In the genomic region with DNA sequence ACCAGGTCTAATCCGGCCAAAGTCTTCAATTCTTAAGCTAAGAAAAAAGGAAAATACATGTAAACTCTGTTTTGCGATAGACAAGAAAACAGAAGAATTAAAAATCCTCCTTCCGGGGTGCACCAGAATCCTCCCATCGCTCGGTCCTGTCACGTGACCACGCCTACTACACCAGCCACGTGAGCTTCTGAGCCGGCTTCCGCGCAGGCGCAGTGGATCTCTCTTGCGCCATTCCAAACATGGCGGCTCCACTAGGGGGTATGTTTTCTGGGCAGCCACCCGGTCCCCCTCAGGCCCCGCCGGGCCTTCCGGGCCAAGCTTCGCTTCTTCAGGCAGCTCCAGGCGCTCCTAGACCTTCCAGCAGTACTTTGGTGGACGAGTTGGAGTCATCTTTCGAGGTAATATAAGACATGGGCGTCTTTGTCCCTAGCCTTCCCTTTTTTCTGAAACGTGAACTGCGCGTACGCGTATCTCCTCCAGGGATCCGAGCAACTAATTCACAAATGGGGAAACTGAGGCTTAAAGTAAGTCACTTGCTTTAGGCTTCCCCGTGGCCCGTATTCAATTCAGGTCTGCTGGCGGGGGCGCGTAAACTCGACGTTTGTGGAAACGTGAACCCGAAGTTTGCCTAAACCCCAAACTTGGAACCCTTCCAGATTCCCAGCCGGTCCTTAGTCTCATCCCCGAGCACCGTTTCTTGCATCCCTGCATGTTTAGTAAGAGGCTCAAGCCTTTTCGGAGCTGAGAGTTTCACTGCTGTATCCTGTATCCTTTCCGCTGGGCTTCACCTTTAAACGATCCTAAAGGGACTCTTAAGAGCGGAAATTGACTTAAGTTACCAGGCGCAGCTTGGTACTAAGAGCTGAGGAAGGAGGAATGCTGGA, we compare ENCODE assay signal across 1 cellular context.
A peak's percentile ranks its signal among the peaks of the same experiment; 100 is the strongest.
TF ChIP-seq lines count a peak whose summit lies in the region.

A gene with protein sequence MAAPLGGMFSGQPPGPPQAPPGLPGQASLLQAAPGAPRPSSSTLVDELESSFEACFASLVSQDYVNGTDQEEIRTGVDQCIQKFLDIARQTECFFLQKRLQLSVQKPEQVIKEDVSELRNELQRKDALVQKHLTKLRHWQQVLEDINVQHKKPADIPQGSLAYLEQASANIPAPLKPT (plus strand): TSS at position 226 of the 884 bp plus-strand sequence. CDS start 14 bp downstream, at position 240.

TF ChIP-seq in K562, 482 proteins besides CTCF, POLR2A, EP300 and RAD21 (continued from another document and continues in another):
- TF ChIP-seq, protein P1, sequence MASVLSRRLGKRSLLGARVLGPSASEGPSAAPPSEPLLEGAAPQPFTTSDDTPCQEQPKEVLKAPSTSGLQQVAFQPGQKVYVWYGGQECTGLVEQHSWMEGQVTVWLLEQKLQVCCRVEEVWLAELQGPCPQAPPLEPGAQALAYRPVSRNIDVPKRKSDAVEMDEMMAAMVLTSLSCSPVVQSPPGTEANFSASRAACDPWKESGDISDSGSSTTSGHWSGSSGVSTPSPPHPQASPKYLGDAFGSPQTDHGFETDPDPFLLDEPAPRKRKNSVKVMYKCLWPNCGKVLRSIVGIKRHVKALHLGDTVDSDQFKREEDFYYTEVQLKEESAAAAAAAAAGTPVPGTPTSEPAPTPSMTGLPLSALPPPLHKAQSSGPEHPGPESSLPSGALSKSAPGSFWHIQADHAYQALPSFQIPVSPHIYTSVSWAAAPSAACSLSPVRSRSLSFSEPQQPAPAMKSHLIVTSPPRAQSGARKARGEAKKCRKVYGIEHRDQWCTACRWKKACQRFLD (CRISPR knock-in tag; IDR thresholded peaks at IDR 0.05): peak; percentile 67; the same call in 1 of the 2 replicates
- TF ChIP-seq ZNF212 (CRISPR knock-in tag; IDR thresholded peaks at IDR 0.05) (no peak), SMC3 (conservative IDR thresholded peaks at IDR 0.05; ENCODE audit: insufficient read depth, low read depth, low read length) (no peak), ZNF12 (CRISPR knock-in tag; IDR thresholded peaks at IDR 0.05) (no peak; the same call in 1 of the 2 replicates), RBM22 (IDR thresholded peaks at IDR 0.05; ENCODE audit: low read depth, low read length, poor library complexity, severe bottlenecking) (no peak), HOXB6 (CRISPR knock-in tag; IDR thresholded peaks at IDR 0.05; ENCODE audit: borderline replicate concordance) (no peak), SIN3B (IDR thresholded peaks at IDR 0.05; ENCODE audit: low read depth) (peak; percentile 81), NCOA1 (IDR thresholded peaks at IDR 0.05; ENCODE audit: low read depth) (no peak), ZNF133 (CRISPR knock-in tag; IDR thresholded peaks at IDR 0.05) (no peak), ZNF589 (CRISPR knock-in tag; IDR thresholded peaks at IDR 0.05; ENCODE audit: low read depth) (no peak), POLR3G (IDR thresholded peaks at IDR 0.05; ENCODE audit: extremely low read depth, insufficient read length, insufficient replicate concordance) (no peak), HDAC6 (IDR thresholded peaks at IDR 0.05; ENCODE audit: low read depth, low read length) (no peak), FOXM1 (IDR thresholded peaks at IDR 0.05; ENCODE audit: low read depth) (no peak), FOXM1 (CRISPR knock-in tag; IDR thresholded peaks at IDR 0.05; ENCODE audit: low read depth) (no peak), HNRNPUL1 (IDR thresholded peaks at IDR 0.05; ENCODE audit: low read length) (no peak), TCF3 (CRISPR knock-in tag; IDR thresholded peaks at IDR 0.05) (no peak), COPS2 (conservative IDR thresholded peaks at IDR 0.05) (no peak), ZNF408 (CRISPR knock-in tag; IDR thresholded peaks at IDR 0.05; ENCODE audit: low read depth) (no peak), NBN (IDR thresholded peaks at IDR 0.05; ENCODE audit: low read depth) (no peak), STAT5B (CRISPR knock-in tag; IDR thresholded peaks at IDR 0.05) (no peak), RFX1 (IDR thresholded peaks at IDR 0.05) (no peak), NR2F6 (CRISPR knock-in tag; IDR thresholded peaks at IDR 0.05) (no peak), HDAC1 (IDR thresholded peaks at IDR 0.05) (peak in 1 of 2 experiments; percentile 76; a peak in 2 of 4 replicates), SETDB1 (IDR thresholded peaks at IDR 0.05; ENCODE audit: low read length) (no peak), ELF4 (CRISPR knock-in tag; IDR thresholded peaks at IDR 0.05) (no peak)
- TF ChIP-seq, protein P2, sequence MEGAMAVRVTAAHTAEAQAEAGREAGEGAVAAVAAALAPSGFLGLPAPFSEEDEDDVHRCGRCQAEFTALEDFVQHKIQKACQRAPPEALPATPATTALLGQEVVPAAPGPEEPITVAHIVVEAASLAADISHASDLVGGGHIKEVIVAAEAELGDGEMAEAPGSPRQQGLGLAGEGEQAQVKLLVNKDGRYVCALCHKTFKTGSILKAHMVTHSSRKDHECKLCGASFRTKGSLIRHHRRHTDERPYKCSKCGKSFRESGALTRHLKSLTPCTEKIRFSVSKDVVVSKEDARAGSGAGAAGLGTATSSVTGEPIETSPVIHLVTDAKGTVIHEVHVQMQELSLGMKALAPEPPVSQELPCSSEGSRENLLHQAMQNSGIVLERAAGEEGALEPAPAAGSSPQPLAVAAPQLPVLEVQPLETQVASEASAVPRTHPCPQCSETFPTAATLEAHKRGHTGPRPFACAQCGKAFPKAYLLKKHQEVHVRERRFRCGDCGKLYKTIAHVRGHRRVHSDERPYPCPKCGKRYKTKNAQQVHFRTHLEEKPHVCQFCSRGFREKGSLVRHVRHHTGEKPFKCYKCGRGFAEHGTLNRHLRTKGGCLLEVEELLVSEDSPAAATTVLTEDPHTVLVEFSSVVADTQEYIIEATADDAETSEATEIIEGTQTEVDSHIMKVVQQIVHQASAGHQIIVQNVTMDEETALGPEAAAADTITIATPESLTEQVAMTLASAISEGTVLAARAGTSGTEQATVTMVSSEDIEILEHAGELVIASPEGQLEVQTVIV (CRISPR knock-in tag; IDR thresholded peaks at IDR 0.05; ENCODE audit: borderline replicate concordance): no peak
- TF ChIP-seq, protein P3, sequence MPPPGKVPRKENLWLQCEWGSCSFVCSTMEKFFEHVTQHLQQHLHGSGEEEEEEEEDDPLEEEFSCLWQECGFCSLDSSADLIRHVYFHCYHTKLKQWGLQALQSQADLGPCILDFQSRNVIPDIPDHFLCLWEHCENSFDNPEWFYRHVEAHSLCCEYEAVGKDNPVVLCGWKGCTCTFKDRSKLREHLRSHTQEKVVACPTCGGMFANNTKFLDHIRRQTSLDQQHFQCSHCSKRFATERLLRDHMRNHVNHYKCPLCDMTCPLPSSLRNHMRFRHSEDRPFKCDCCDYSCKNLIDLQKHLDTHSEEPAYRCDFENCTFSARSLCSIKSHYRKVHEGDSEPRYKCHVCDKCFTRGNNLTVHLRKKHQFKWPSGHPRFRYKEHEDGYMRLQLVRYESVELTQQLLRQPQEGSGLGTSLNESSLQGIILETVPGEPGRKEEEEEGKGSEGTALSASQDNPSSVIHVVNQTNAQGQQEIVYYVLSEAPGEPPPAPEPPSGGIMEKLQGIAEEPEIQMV (tag; conservative IDR thresholded peaks at IDR 0.05; ENCODE audit: low read depth): no peak
- TF ChIP-seq, protein P4, sequence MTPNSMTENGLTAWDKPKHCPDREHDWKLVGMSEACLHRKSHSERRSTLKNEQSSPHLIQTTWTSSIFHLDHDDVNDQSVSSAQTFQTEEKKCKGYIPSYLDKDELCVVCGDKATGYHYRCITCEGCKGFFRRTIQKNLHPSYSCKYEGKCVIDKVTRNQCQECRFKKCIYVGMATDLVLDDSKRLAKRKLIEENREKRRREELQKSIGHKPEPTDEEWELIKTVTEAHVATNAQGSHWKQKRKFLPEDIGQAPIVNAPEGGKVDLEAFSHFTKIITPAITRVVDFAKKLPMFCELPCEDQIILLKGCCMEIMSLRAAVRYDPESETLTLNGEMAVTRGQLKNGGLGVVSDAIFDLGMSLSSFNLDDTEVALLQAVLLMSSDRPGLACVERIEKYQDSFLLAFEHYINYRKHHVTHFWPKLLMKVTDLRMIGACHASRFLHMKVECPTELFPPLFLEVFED (CRISPR knock-in tag; conservative IDR thresholded peaks at IDR 0.05): no peak
- TF ChIP-seq, protein P5, sequence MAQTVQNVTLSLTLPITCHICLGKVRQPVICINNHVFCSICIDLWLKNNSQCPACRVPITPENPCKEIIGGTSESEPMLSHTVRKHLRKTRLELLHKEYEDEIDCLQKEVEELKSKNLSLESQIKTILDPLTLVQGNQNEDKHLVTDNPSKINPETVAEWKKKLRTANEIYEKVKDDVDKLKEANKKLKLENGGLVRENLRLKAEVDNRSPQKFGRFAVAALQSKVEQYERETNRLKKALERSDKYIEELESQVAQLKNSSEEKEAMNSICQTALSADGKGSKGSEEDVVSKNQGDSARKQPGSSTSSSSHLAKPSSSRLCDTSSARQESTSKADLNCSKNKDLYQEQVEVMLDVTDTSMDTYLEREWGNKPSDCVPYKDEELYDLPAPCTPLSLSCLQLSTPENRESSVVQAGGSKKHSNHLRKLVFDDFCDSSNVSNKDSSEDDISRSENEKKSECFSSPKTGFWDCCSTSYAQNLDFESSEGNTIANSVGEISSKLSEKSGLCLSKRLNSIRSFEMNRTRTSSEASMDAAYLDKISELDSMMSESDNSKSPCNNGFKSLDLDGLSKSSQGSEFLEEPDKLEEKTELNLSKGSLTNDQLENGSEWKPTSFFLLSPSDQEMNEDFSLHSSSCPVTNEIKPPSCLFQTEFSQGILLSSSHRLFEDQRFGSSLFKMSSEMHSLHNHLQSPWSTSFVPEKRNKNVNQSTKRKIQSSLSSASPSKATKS (CRISPR knock-in tag; IDR thresholded peaks at IDR 0.05): no peak
- TF ChIP-seq, protein P6, sequence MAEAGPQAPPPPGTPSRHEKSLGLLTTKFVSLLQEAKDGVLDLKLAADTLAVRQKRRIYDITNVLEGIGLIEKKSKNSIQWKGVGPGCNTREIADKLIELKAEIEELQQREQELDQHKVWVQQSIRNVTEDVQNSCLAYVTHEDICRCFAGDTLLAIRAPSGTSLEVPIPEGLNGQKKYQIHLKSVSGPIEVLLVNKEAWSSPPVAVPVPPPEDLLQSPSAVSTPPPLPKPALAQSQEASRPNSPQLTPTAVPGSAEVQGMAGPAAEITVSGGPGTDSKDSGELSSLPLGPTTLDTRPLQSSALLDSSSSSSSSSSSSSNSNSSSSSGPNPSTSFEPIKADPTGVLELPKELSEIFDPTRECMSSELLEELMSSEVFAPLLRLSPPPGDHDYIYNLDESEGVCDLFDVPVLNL (CRISPR knock-in tag; IDR thresholded peaks at IDR 0.05; ENCODE audit: low read depth): no peak
- TF ChIP-seq, protein P7, sequence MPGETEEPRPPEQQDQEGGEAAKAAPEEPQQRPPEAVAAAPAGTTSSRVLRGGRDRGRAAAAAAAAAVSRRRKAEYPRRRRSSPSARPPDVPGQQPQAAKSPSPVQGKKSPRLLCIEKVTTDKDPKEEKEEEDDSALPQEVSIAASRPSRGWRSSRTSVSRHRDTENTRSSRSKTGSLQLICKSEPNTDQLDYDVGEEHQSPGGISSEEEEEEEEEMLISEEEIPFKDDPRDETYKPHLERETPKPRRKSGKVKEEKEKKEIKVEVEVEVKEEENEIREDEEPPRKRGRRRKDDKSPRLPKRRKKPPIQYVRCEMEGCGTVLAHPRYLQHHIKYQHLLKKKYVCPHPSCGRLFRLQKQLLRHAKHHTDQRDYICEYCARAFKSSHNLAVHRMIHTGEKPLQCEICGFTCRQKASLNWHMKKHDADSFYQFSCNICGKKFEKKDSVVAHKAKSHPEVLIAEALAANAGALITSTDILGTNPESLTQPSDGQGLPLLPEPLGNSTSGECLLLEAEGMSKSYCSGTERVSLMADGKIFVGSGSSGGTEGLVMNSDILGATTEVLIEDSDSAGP (CRISPR knock-in tag; IDR thresholded peaks at IDR 0.05): no peak
- TF ChIP-seq, protein P8, sequence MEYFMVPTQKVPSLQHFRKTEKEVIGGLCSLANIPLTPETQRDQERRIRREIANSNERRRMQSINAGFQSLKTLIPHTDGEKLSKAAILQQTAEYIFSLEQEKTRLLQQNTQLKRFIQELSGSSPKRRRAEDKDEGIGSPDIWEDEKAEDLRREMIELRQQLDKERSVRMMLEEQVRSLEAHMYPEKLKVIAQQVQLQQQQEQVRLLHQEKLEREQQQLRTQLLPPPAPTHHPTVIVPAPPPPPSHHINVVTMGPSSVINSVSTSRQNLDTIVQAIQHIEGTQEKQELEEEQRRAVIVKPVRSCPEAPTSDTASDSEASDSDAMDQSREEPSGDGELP (CRISPR knock-in tag; IDR thresholded peaks at IDR 0.05; ENCODE audit: borderline replicate concordance): peak; percentile 52; the same call in 1 of the 2 replicates
- TF ChIP-seq, protein P9, sequence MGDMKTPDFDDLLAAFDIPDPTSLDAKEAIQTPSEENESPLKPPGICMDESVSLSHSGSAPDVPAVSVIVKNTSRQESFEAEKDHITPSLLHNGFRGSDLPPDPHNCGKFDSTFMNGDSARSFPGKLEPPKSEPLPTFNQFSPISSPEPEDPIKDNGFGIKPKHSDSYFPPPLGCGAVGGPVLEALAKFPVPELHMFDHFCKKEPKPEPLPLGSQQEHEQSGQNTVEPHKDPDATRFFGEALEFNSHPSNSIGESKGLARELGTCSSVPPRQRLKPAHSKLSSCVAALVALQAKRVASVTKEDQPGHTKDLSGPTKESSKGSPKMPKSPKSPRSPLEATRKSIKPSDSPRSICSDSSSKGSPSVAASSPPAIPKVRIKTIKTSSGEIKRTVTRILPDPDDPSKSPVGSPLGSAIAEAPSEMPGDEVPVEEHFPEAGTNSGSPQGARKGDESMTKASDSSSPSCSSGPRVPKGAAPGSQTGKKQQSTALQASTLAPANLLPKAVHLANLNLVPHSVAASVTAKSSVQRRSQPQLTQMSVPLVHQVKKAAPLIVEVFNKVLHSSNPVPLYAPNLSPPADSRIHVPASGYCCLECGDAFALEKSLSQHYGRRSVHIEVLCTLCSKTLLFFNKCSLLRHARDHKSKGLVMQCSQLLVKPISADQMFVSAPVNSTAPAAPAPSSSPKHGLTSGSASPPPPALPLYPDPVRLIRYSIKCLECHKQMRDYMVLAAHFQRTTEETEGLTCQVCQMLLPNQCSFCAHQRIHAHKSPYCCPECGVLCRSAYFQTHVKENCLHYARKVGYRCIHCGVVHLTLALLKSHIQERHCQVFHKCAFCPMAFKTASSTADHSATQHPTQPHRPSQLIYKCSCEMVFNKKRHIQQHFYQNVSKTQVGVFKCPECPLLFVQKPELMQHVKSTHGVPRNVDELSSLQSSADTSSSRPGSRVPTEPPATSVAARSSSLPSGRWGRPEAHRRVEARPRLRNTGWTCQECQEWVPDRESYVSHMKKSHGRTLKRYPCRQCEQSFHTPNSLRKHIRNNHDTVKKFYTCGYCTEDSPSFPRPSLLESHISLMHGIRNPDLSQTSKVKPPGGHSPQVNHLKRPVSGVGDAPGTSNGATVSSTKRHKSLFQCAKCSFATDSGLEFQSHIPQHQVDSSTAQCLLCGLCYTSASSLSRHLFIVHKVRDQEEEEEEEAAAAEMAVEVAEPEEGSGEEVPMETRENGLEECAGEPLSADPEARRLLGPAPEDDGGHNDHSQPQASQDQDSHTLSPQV (IDR thresholded peaks at IDR 0.05): no peak
- TF ChIP-seq, protein P10, sequence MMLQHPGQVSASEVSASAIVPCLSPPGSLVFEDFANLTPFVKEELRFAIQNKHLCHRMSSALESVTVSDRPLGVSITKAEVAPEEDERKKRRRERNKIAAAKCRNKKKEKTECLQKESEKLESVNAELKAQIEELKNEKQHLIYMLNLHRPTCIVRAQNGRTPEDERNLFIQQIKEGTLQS (IDR thresholded peaks at IDR 0.05): peak; percentile 61
- TF ChIP-seq, protein P10 (CRISPR knock-in tag; conservative IDR thresholded peaks at IDR 0.05): no peak
